Comparison of ENCODE assay signal across 1 cellular context in genomic region chrX:116413273-116413672, GRCh38.
TF ChIP-seq lines count a peak whose summit lies in the region.

No MANE protein-coding gene starts in this region.

TF ChIP-seq in A549, 52 proteins besides CTCF, POLR2A, EP300 and RAD21 (continued from another document):
- TF ChIP-seq, protein P1, sequence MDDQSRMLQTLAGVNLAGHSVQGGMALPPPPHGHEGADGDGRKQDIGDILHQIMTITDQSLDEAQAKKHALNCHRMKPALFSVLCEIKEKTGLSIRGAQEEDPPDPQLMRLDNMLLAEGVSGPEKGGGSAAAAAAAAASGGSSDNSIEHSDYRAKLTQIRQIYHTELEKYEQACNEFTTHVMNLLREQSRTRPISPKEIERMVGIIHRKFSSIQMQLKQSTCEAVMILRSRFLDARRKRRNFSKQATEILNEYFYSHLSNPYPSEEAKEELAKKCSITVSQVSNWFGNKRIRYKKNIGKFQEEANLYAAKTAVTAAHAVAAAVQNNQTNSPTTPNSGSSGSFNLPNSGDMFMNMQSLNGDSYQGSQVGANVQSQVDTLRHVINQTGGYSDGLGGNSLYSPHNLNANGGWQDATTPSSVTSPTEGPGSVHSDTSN (IDR thresholded peaks at IDR 0.05) = no peak
- TF ChIP-seq TFCP2L1 (CRISPR knock-in tag; IDR thresholded peaks at IDR 0.05) (no peak), ZFP36 (IDR thresholded peaks at IDR 0.05; ENCODE audit: borderline replicate concordance, partially characterized antibody) (no peak), BHLHE40 (IDR thresholded peaks at IDR 0.05; ENCODE audit: low read depth, low read length) (no peak), NPAS2 (CRISPR knock-in tag; IDR thresholded peaks at IDR 0.05; ENCODE audit: borderline replicate concordance) (no peak), EHF (CRISPR knock-in tag; IDR thresholded peaks at IDR 0.05) (no peak), ZSCAN20 (CRISPR knock-in tag; IDR thresholded peaks at IDR 0.05) (no peak), TP53 (CRISPR knock-in tag; IDR thresholded peaks at IDR 0.05) (no peak), RFX5 (IDR thresholded peaks at IDR 0.05) (no peak), ZC3H11A (IDR thresholded peaks at IDR 0.05) (no peak)
- TF ChIP-seq, protein P2, sequence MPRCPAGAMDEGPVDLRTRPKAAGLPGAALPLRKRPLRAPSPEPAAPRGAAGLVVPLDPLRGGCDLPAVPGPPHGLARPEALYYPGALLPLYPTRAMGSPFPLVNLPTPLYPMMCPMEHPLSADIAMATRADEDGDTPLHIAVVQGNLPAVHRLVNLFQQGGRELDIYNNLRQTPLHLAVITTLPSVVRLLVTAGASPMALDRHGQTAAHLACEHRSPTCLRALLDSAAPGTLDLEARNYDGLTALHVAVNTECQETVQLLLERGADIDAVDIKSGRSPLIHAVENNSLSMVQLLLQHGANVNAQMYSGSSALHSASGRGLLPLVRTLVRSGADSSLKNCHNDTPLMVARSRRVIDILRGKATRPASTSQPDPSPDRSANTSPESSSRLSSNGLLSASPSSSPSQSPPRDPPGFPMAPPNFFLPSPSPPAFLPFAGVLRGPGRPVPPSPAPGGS (IDR thresholded peaks at IDR 0.05) = no peak
TF ChIP-seq in A549: peak in this region for 0.
